ENCODE assay signal across 1 cellular context in the genomic region with DNA sequence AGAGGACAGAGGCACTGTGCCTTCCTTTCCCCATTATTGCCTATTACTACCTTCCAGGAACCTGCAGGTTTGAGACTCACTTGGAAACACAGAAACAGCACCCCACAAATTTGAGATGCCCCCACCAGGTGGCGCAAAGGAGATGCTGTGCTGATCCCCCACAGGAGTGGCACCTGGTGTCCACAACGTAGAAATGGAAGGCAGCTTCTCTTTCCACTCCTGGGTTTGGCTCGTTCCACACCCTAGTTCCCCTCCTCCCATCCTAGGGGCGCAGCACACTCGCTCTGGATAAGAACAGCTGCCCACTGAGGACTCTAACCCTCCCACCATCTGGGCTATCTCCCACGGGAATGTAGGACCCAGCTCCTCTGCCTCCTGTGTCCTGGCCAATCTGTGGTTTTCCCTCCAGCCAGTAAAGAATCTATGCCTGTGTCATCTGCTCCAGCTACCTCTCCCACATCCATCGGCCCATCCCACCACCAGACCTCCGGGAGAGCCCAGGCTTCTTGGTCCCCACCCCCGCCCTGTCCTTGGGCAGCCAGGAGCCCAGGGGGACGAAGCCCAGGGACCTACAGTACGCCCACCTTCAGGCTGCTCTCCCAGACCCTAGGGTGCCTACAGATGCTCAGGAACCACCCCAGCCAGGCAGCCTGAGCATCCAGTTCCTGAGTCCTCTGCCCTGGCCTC.
TF ChIP-seq lines count a peak whose summit lies in the region.

No MANE protein-coding gene starts in this region.

TF ChIP-seq in GM23338, 12 proteins besides CTCF, POLR2A, EP300 and RAD21 (continued from another document):
- TF ChIP-seq ZNF462 (CRISPR knock-in tag; IDR thresholded peaks at IDR 0.05) (no peak), POLR2AphosphoS5 (IDR thresholded peaks at IDR 0.05; ENCODE audit: low read depth) (peak; percentile 36; the same call in 1 of the 2 replicates)
